26 cellular contexts compared by ENCODE assay signal in genomic region chr10:17984563-17984962, GRCh38. TPM values are rescaled to one million over a fixed set of nuclear protein-coding genes. Genes with fewer than 3 reads are reported as not detected.
"Had no signal": no experiment of that assay in that cellular context is flagged by ENCODE, and none has a peak within 500 bp of the region (broad histone marks: within the 10 kb centered on the region; RNA-seq: fewer than 3 reads in every experiment).

No MANE protein-coding gene starts in this region.

- H3K27me3 Mint-ChIP-seq: activated B cell treated with CpG ODN at 0.5 μM for 24 hours; activated CD4-positive, alpha-beta memory T cell treated with anti-CD3 and anti-CD28 coated beads for 36 hours; activated CD4-positive, alpha-beta T cell treated with anti-CD3 and anti-CD28 coated beads, Interleukin-2, amount 10 ng/mL, durations not matched to agents 7 days and 5 days; activated naive CD8-positive, alpha-beta T cell treated with anti-CD3 and anti-CD28 coated beads, Interleukin-2, amount 50 U/mL, for 24 hours; central memory CD8-positive, alpha-beta T cell had no signal

- H3K27ac Mint-ChIP-seq: activated B cell treated with CpG ODN at 0.5 μM for 24 hours; activated CD4-positive, alpha-beta memory T cell treated with anti-CD3 and anti-CD28 coated beads for 36 hours; activated CD4-positive, alpha-beta T cell treated with anti-CD3 and anti-CD28 coated beads, Interleukin-2, amount 10 ng/mL, durations not matched to agents 7 days and 5 days; activated naive CD4-positive, alpha-beta T cell treated with anti-CD3 and anti-CD28 coated beads, Interleukin-2, amount 50 U/mL, for 72 hours; activated naive CD8-positive, alpha-beta T cell treated with anti-CD3 and anti-CD28 coated beads, Interleukin-2, amount 50 U/mL, for 24 hours; brain; T-helper 17 cell had no signal

- H3K4me3 Mint-ChIP-seq: activated B cell treated with CpG ODN at 0.5 μM for 24 hours; activated CD4-positive, alpha-beta memory T cell treated with anti-CD3 and anti-CD28 coated beads for 36 hours; activated CD4-positive, alpha-beta T cell treated with anti-CD3 and anti-CD28 coated beads, Interleukin-2, amount 10 ng/mL, durations not matched to agents 7 days and 5 days; activated naive CD8-positive, alpha-beta T cell treated with anti-CD3 and anti-CD28 coated beads, Interleukin-2, amount 50 U/mL, for 24 hours; activated T-cell treated with anti-CD3 and anti-CD28 coated beads, Interleukin-2, amount 50 U/mL, for 4 hours; brain; central memory CD8-positive, alpha-beta T cell; T-helper 17 cell had no signal

- H3K9me3 Mint-ChIP-seq: activated B cell treated with CpG ODN at 0.5 μM for 24 hours; activated CD4-positive, alpha-beta memory T cell treated with anti-CD3 and anti-CD28 coated beads for 36 hours; activated CD4-positive, alpha-beta T cell treated with anti-CD3 and anti-CD28 coated beads, Interleukin-2, amount 10 ng/mL, durations not matched to agents 7 days and 5 days; activated naive CD8-positive, alpha-beta T cell treated with anti-CD3 and anti-CD28 coated beads, Interleukin-2, amount 50 U/mL, for 24 hours; activated T-cell treated with anti-CD3 and anti-CD28 coated beads, Interleukin-2, amount 50 U/mL, for 4 hours; central memory CD8-positive, alpha-beta T cell had no signal

- H3K27ac ChIP-seq: ascending aorta, SJSA1 had no signal

- H3K4me1 Mint-ChIP-seq: activated CD4-positive, alpha-beta T cell treated with anti-CD3 and anti-CD28 coated beads, Interleukin-2, amount 10 ng/mL, durations not matched to agents 7 days and 5 days; activated naive CD8-positive, alpha-beta T cell treated with anti-CD3 and anti-CD28 coated beads, Interleukin-2, amount 50 U/mL, for 24 hours; brain; central memory CD8-positive, alpha-beta T cell; T-helper 17 cell had no signal

- DNase-seq: activated B cell treated with CpG ODN at 0.5 μM for 24 hours; activated CD4-positive, alpha-beta memory T cell treated with anti-CD3 and anti-CD28 coated beads for 36 hours; activated CD4-positive, alpha-beta T cell treated with anti-CD3 and anti-CD28 coated beads for 1 hour; activated CD4-positive, alpha-beta T cell treated with anti-CD3 and anti-CD28 coated beads, Interleukin-2, amount 10 ng/mL, durations not matched to agents 7 days and 5 days; activated CD8-positive, alpha-beta memory T cell treated with anti-CD3 and anti-CD28 coated beads for 24 hours; activated effector memory CD4-positive, alpha-beta T cell treated with anti-CD3 and anti-CD28 coated beads, Interleukin-2, amount 50 U/mL, for 16 hours; activated naive CD4-positive, alpha-beta T cell treated with Interleukin-2 at 50 U/mL for 16 hours; activated naive CD8-positive, alpha-beta T cell treated with anti-CD3 and anti-CD28 coated beads, Interleukin-2, amount 50 U/mL, for 24 hours; activated T-cell treated with anti-CD3 and anti-CD28 coated beads, Interleukin-2, amount 50 U/mL, for 4 hours; amniotic stem cell; NCI-H1092 treated with DMSO at 0.1 percent for 48 hours; NCI-H1417 treated with DMSO at 0.1 percent for 48 hours; NCI-H1694; NCI-H2029 treated with DMSO at 0.1 percent for 48 hours; NCI-H510A treated with DMSO at 0.1 percent for 48 hours; NCI-H69; SHP77; T-helper 17 cell; T-helper 9 cell had no signal

- H3K36me3 Mint-ChIP-seq: activated CD4-positive, alpha-beta memory T cell treated with anti-CD3 and anti-CD28 coated beads for 36 hours; activated naive CD4-positive, alpha-beta T cell treated with anti-CD3 and anti-CD28 coated beads, Interleukin-2, amount 50 U/mL, for 72 hours; brain had no signal

- ATAC-seq: activated naive CD8-positive, alpha-beta T cell treated with anti-CD3 and anti-CD28 coated beads, Interleukin-2, amount 50 U/mL, for 24 hours; activated T-cell treated with anti-CD3 and anti-CD28 coated beads, Interleukin-2, amount 50 U/mL, for 4 hours; T-helper 17 cell had no signal

- H3K9me3 ChIP-seq: ascending aorta, SJSA1 had no signal

- H3K27me3 ChIP-seq: ascending aorta, SJSA1 had no signal

- H3K4me3 ChIP-seq: ascending aorta, SJSA1 had no signal

- H3K4me1 ChIP-seq: ascending aorta had no signal

- H3K36me3 ChIP-seq: ascending aorta, SJSA1 had no signal

RNA-seq across cellular contexts. Expression of gene SLC39A12, which starts 32.8 kb away (rescaled TPM):
- total RNA-seq: activated B cell treated with CpG ODN at 0.5 μM for 24 hours; activated CD4-positive, alpha-beta memory T cell treated with anti-CD3 and anti-CD28 coated beads for 36 hours; activated CD4-positive, alpha-beta T cell treated with anti-CD3 and anti-CD28 coated beads, Interleukin-2, amount 10 ng/mL, durations not matched to agents 7 days and 5 days; activated naive CD4-positive, alpha-beta T cell treated with anti-CD3 and anti-CD28 coated beads, Interleukin-2, amount 50 U/mL, for 72 hours; activated T-cell treated with anti-CD3 and anti-CD28 coated beads, Interleukin-2, amount 50 U/mL, for 4 hours; ascending aorta; LHCN-M2; M059J; SJSA1; T-helper 17 cell had no signal
